In genomic region chr3:126357299-126358037, GRCh38 we compare ENCODE assay signal across 8 cellular contexts. TPM values are rescaled to one million over a fixed set of nuclear protein-coding genes. Genes with fewer than 3 reads are reported as not detected.
DNase-seq lines count a peak whose midpoint lies in the region; ATAC-seq, FAIRE-seq and TF ChIP-seq lines count a peak whose summit lies in the region.

KLF15 (minus strand) TSS chr3:126357408; CDS start chr3:126352922, 4,486 bp downstream.

- H4K20me1 ChIP-seq in HepG2 (ENCODE audit: insufficient read depth, low read length) = no peaks in the 10 kb centered on the region

- BruUV-seq in HepG2 (replicated peaks; lab: Mats Ljungman, UMichigan) = no TSS peak

- H3K27ac ChIP-seq in 22Rv1 = peak within 1 kb of the TSS; percentile 80
- H3K27ac ChIP-seq in HepG2 (ENCODE audit: extremely low read length, insufficient read depth, low read length) = peak within 1 kb of the TSS; percentile 75

- H3K4me2 ChIP-seq in HepG2 (ENCODE audit: low read depth, low read length) = peak within 1 kb of the TSS; percentile 97

- no peak for FAIRE-seq in HepG2 (lab: Jason Lieb, UNC)

- 3% methylated on average over 13 of the region's 86 CpGs for WGBS in HepG2 (ENCODE audit: low lambda C conversion rate)

- no peaks in the 10 kb centered on the region for H3K9me3 Mint-ChIP-seq in dendritic cell treated with granulocyte-macrophage colony-stimulating factor and Interleukin-4, amounts not matched to agents 40 ng/mL and 50 ng/mL, for 4 days

- H3K9ac ChIP-seq in HepG2 (ENCODE audit: insufficient read depth, low read depth, low read length) = peak within 1 kb of the TSS; percentile 80

- no peak for TF ChIP-seq CTCF in 22Rv1 (IDR thresholded peaks at IDR 0.05)
- no peak for TF ChIP-seq CTCF in HepG2 (CRISPR knock-in tag; IDR thresholded peaks at IDR 0.05)

- no peaks in the 10 kb centered on the region for H3K79me2 ChIP-seq in HepG2 (ENCODE audit: insufficient read depth, low read length)

- H3K4me3 Mint-ChIP-seq in dendritic cell treated with granulocyte-macrophage colony-stimulating factor and Interleukin-4, amounts not matched to agents 40 ng/mL and 50 ng/mL, for 4 days = peak within 1 kb of the TSS; percentile 72

- DNase-seq in NCI-H446 treated with DMSO at 0.1 percent for 48 hours (lab: John Stamatoyannopoulos, UW) (peak; percentile 26), HepG2 (ENCODE audit: low spot score) (peak; percentile 65)
- DNase-seq in activated CD4-positive, alpha-beta T cell treated with anti-CD3 and anti-CD28 coated beads, Interleukin-2, amount 50 U/mL, for 4 hours = peak; percentile 51 to 56
- peak; percentile 55 for DNase-seq in stimulated activated CD4-positive, alpha-beta T cell treated with anti-CD3 and anti-CD28 coated beads, Interleukin-2, amount 100 ng/mL, for 4 hours (ENCODE audit: low read depth)

- POLR2A ChIA-PET in HepG2 (lab: Yijun Ruan, JAX) = interaction anchor here (0.8 to 1.3 kb wide), 3 partner anchors 90 to 118 kb away, joined by 3 to 8 read pairs (median 4); no protein-coding TSS in a partner anchor

- peaks cover 43% of the 10 kb centered on the region for H3K4me1 ChIP-seq in HepG2 (ENCODE audit: insufficient read depth, low read length)

- TF ChIP-seq RAD21 in HepG2 (CRISPR knock-in tag; IDR thresholded peaks at IDR 0.05) = no peak

- H3K4me1 Mint-ChIP-seq in dendritic cell treated with granulocyte-macrophage colony-stimulating factor and Interleukin-4, amounts not matched to agents 40 ng/mL and 50 ng/mL, for 4 days (ENCODE audit: low read depth) = peaks cover 16% of the 10 kb centered on the region

- no peaks in the 10 kb centered on the region for H3K36me3 Mint-ChIP-seq in dendritic cell treated with granulocyte-macrophage colony-stimulating factor and Interleukin-4, amounts not matched to agents 40 ng/mL and 50 ng/mL, for 4 days (ENCODE audit: low read depth)

- peak within 1 kb of the TSS; percentile 61 to 80 (median 71) for H3K4me3 ChIP-seq in HepG2 (replicated peaks in 1 of 3; ENCODE audit: insufficient read depth in 1 of 3, low read depth in 2 of 3, low read length in 3 of 3)

- H3K27ac Mint-ChIP-seq in dendritic cell treated with granulocyte-macrophage colony-stimulating factor and Interleukin-4, amounts not matched to agents 40 ng/mL and 50 ng/mL, for 4 days = peak within 1 kb of the TSS; percentile 34

- H2AFZ ChIP-seq in HepG2 (ENCODE audit: low read length) = no peak within 1 kb of the TSS

- intact Hi-C loops in dendritic cell treated with granulocyte-macrophage colony-stimulating factor and Interleukin-4, amounts not matched to agents 40 ng/mL and 50 ng/mL, for 4 days (cut with micrococcal nuclease) = loop anchor here (10.0 kb wide), 1 partner anchor 117 kb away; the partner anchor contains the start of gene ZXDC
- intact Hi-C loops in HepG2 (cut with micrococcal nuclease; ENCODE audit: unreplicated experiment) = loop anchor here (2.0 kb wide), 2 partner anchors 77 to 91 kb away; no protein-coding TSS in a partner anchor

- ATAC-seq in GM18520 (IDR thresholded peaks at IDR 0.05; ENCODE audit: unreplicated experiment) = peak; percentile 70
- ATAC-seq in HG03097 (IDR thresholded peaks at IDR 0.05; ENCODE audit: low FRiP score, unreplicated experiment) = peak; percentile 76
- ATAC-seq in HepG2 = peak; percentile 41

- in situ Hi-C loops in HepG2 (cut with HindIII; ENCODE audit: extremely low pct_ligation_motif_present, low pct_unique_long_range_greater_than_20kb) = loop anchor here (5.0 to 25.0 kb wide), 2 partner anchors 90 to 220 kb away; no protein-coding TSS in a partner anchor

- peak in 1 of 2 experiments; percentile 52; a peak in 2 of 4 replicates for TF ChIP-seq POLR2A in HepG2 (IDR thresholded peaks at IDR 0.05; ENCODE audit: insufficient read depth in 1 of 2, low read depth in 2 of 2, low read length in 2 of 2)

- no peaks in the 10 kb centered on the region for H3K9me3 ChIP-seq in HepG2 (ENCODE audit: low read length)

- H3K27me3 Mint-ChIP-seq in dendritic cell treated with granulocyte-macrophage colony-stimulating factor and Interleukin-4, amounts not matched to agents 40 ng/mL and 50 ng/mL, for 4 days = peaks cover 73% of the 10 kb centered on the region

- TF ChIP-seq EP300 in HepG2 (IDR thresholded peaks at IDR 0.05; ENCODE audit: low read depth in 2 of 2, low read length in 2 of 2) (no peak), HepG2 (CRISPR knock-in tag; IDR thresholded peaks at IDR 0.05; ENCODE audit: borderline replicate concordance) (no peak)

- H3K36me3 ChIP-seq in HepG2 (replicated peaks in 1 of 2; ENCODE audit: control insufficient read depth in 1 of 2, insufficient read depth in 2 of 2, low read length in 2 of 2) = no peaks in the 10 kb centered on the region

- H3K27me3 ChIP-seq in HepG2 (ENCODE audit: control insufficient read depth in 1 of 2, insufficient read depth in 2 of 2, low read length in 2 of 2) = peaks cover 7 to 36% of the 10 kb centered on the region in 2 experiments; a peak in 4 of 5 replicates

- CTCF ChIA-PET in HepG2 (lab: Yijun Ruan, JAX; ENCODE audit: low intra/inter-chr PET ratio, low total read pairs) = interaction anchor here (1.1 kb wide), 1 partner anchor 32 kb away, joined by 3 read pairs; no protein-coding TSS in a partner anchor

TF ChIP-seq in HepG2, 621 proteins besides CTCF, POLR2A, EP300 and RAD21 (continues in another document):
- TF ChIP-seq HNRNPLL (IDR thresholded peaks at IDR 0.05; ENCODE audit: low read depth, low read length, poor library complexity, severe bottlenecking) = peak; percentile 98
- no peak for TF ChIP-seq GRHL1 (CRISPR knock-in tag; conservative IDR thresholded peaks at IDR 0.05)
- TF ChIP-seq NONO (IDR thresholded peaks at IDR 0.05) = no peak
- no peak for TF ChIP-seq NONO (CRISPR knock-in tag; conservative IDR thresholded peaks at IDR 0.05)
- no peak for TF ChIP-seq ATAD3A (CRISPR knock-in tag; IDR thresholded peaks at IDR 0.05)
- TF ChIP-seq CHD4 (IDR thresholded peaks at IDR 0.05; ENCODE audit: borderline replicate concordance, low read length) = no peak
- no peak for TF ChIP-seq TMF1 (CRISPR knock-in tag; IDR thresholded peaks at IDR 0.05; ENCODE audit: low read depth)
- no peak for TF ChIP-seq FOXO1 (CRISPR knock-in tag; IDR thresholded peaks at IDR 0.05)
- TF ChIP-seq MTA3 (CRISPR knock-in tag; IDR thresholded peaks at IDR 0.05) = no peak
- TF ChIP-seq EHMT2 (IDR thresholded peaks at IDR 0.05; ENCODE audit: borderline replicate concordance, low read depth, low read length) = no peak
- no peak for TF ChIP-seq ZNF276 (CRISPR knock-in tag; IDR thresholded peaks at IDR 0.05; ENCODE audit: low read depth)
- no peak for TF ChIP-seq NFE2 (CRISPR knock-in tag; IDR thresholded peaks at IDR 0.05)
- TF ChIP-seq ZNF12 (CRISPR knock-in tag; IDR thresholded peaks at IDR 0.05) = no peak
- TF ChIP-seq ARNTL (CRISPR knock-in tag; IDR thresholded peaks at IDR 0.05) = no peak

RNA-seq across cellular contexts. Expression of gene KLF15, which starts in this region (rescaled TPM):
- total RNA-seq in HepG2 (2016; rRNA removed; fragmentation: Illumina TruSeq; extraction: Trizol) = 5.4 and 7.8 TPM in 2 replicates
- total RNA-seq in HepG2 (2016; cell fraction: cytosol; rRNA removed; fragmentation: Illumina TruSeq; extraction: Trizol; ENCODE audit: low read depth) = 1.1 and 1.4 TPM in 2 replicates
- 5.0 and 8.2 TPM in 2 replicates for total RNA-seq in HepG2 (2016; cell fraction: insoluble cytoplasmic fraction; rRNA removed; fragmentation: Illumina TruSeq; extraction: Trizol)
- total RNA-seq in HepG2 (2016; cell fraction: membrane; rRNA removed; fragmentation: Illumina TruSeq; extraction: Trizol) = 3.1 and 3.8 TPM in 2 replicates
- total RNA-seq in HepG2 (2016; cell fraction: nucleus; rRNA removed; fragmentation: Illumina TruSeq; extraction: Trizol) = 6.2 and 8.6 TPM in 2 replicates
- 5.3 and 7.1 TPM in 2 replicates for polyA plus RNA-seq in HepG2 (2011; rRNA removed)
- 3.5 and 8.6 TPM in 2 replicates for polyA plus RNA-seq in HepG2 (2011; cell fraction: cytosol; rRNA removed)
- polyA plus RNA-seq in HepG2 (2011; cell fraction: nucleus; rRNA removed) = 10.1 and 15.9 TPM in 2 replicates
- polyA plus RNA-seq in HepG2 (2012) = 3.1 and 3.5 TPM in 2 replicates
- polyA plus RNA-seq in HepG2 (2016; cell fraction: cytosol; fragmentation: Illumina TruSeq; extraction: Trizol; ENCODE audit: low read depth) = 0.46 and 0.59 TPM in 2 replicates
- polyA plus RNA-seq in HepG2 (2016; cell fraction: insoluble cytoplasmic fraction; fragmentation: Illumina TruSeq; extraction: Trizol; ENCODE audit: low read depth) = 5.6 and 7.2 TPM in 2 replicates
- 1.9 and 2.3 TPM in 2 replicates for polyA plus RNA-seq in HepG2 (2016; cell fraction: membrane; fragmentation: Illumina TruSeq; extraction: Trizol; ENCODE audit: low read depth)
- polyA plus RNA-seq in HepG2 (2016; cell fraction: nucleus; fragmentation: Illumina TruSeq; extraction: Trizol; ENCODE audit: insufficient read depth, low read depth) = 11.1 and 14.2 TPM in 2 replicates
- polyA minus RNA-seq in HepG2 (2011; rRNA and poly(A)+ RNA removed; ENCODE audit: low replicate concordance) = 0.09 and 16.6 TPM in 2 replicates
- 3.5 and 3.9 TPM in 2 replicates for polyA minus RNA-seq in HepG2 (2011; cell fraction: cytosol; rRNA and poly(A)+ RNA removed)
- 9.2 and 10.2 TPM in 2 replicates for polyA minus RNA-seq in HepG2 (2011; cell fraction: nucleus; rRNA and poly(A)+ RNA removed)

Comparison
In these comparisons a context has a peak if more than half of its experiments do, and no peak if none do; other contexts are left out.
1. Peak in every context shown above with its lines: DNase-seq, ATAC-seq, H3K4me3 ChIP-seq and H3K27ac ChIP-seq.